ENCODE assay signal across 8 cellular contexts in the genomic region with DNA sequence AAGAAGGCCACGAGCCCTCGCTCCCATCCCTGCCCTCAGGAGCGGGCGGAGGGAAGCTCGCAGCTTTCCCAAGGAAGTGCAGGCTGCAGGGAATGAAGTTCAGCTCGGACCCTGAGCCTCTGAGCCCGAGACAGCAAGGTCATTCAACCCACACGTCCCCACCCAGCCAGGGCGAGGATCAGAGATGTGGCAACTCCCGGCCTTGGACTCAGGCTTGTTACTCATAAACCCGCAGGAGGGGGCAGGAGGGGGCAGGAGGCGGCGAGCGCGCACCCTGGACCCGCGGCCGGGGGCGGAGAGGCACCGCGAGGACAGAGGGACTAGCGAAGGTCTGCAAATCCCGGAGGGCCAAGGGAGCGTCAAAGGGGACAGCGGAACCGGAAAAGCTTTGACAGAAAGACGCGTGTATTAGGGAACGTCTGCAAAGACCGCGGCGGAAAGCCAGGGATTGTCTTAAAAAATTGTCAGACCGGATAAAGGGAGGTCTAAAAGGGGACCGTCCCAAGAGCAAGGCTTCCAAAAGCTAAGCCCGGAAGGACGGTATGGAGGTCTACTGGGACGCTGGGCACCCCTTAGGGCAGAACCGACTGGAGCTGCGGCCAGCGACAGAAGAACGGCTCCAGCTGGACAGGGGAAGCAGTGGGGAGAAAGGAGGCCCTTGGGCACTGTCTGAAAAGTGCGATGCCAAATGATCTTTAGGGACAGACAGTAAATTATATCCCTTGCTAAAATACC. TPM values are rescaled to one million over a fixed set of nuclear protein-coding genes. Genes with fewer than 3 reads are reported as not detected.
DNase-seq lines count a peak whose midpoint lies in the region; ATAC-seq lines count a peak whose summit lies in the region.

No MANE protein-coding gene starts in this region.

- 0% methylated on average over 42 of the region's 42 CpGs for WGBS in esophagus, 2 donors

- H3K9me3 ChIP-seq in esophagus (ENCODE audit: control insufficient read depth in 2 of 2, insufficient read depth in 1 of 2, low read depth in 1 of 2, low read length in 1 of 2) (no peaks in the 10 kb centered on the region), muscle layer of colon (ENCODE audit: low read length) (no peaks in the 10 kb centered on the region)

- peak overlapping the region; percentile 66 for H3K9ac ChIP-seq in muscle layer of colon (ENCODE audit: low read length)

- in situ Hi-C loops in Caki2 (cut with HindIII; ENCODE audit: low pct_unique_long_range_greater_than_20kb, low sequenced_read_pairs): no loop called here

- DNase-seq in Caki2 (ENCODE audit: low read depth): peak; percentile 92
- DNase-seq in HuH-7 (ENCODE audit: low spot score): peak; percentile 89
- DNase-seq in OCI-M2 (lab: John Stamatoyannopoulos, UW; ENCODE audit: unreplicated experiment): peak; percentile 85
- peak; percentile 84 for DNase-seq in activated T-cell treated with anti-CD3 and anti-CD28 coated beads, Interleukin-2, amount 50 U/mL, for 1 hour
- peak; percentile 42 to 58 for DNase-seq in stimulated activated CD8-positive, alpha-beta memory T cell treated with anti-CD3 and anti-CD28 coated beads, Interleukin-7, amount 100 ng/mL, for 1 hour (ENCODE audit: low read depth in 2 of 2)

- no peaks in the 10 kb centered on the region for H3K27me3 ChIP-seq in esophagus (ENCODE audit: control insufficient read depth in 1 of 2, insufficient read depth in 2 of 2, low read length in 2 of 2)
- no peaks in the 10 kb centered on the region for H3K27me3 ChIP-seq in muscle layer of colon (ENCODE audit: control insufficient read depth in 1 of 2, insufficient read depth in 2 of 2, low read length in 2 of 2)

- H3K36me3 ChIP-seq in esophagus (ENCODE audit: control insufficient read depth in 2 of 2, insufficient read depth in 2 of 2, low read length in 1 of 2): peaks cover 12% of the 10 kb centered on the region in 2 donors
- H3K36me3 ChIP-seq in muscle layer of colon (ENCODE audit: insufficient read depth, low read length): peaks cover 17% of the 10 kb centered on the region

- peak; percentile 32 for ATAC-seq in GM21447 (IDR thresholded peaks at IDR 0.05; ENCODE audit: unreplicated experiment)

- H3K27ac ChIP-seq in esophagus (ENCODE audit: low read depth in 2 of 2, low read length in 1 of 2): peak overlapping the region; percentile 100
- peak overlapping the region; percentile 87 for H3K27ac ChIP-seq in muscle layer of colon (ENCODE audit: low read depth, low read length)

- H3K4me3 ChIP-seq in esophagus (ENCODE audit: low read depth in 1 of 2, low read length in 2 of 2) (peak overlapping the region; percentile 71 to 72), muscle layer of colon (ENCODE audit: low read depth in 1 of 2, low read length in 2 of 2) (peak overlapping the region; percentile 82 to 84)

- H3K4me1 ChIP-seq in esophagus (ENCODE audit: control insufficient read depth in 2 of 2, insufficient read depth in 2 of 2, low read length in 1 of 2): peaks cover 0 to 2% of the 10 kb centered on the region in 2 donors
- peaks cover 20% of the 10 kb centered on the region for H3K4me1 ChIP-seq in muscle layer of colon (ENCODE audit: insufficient read depth, low read length)

RNA-seq across cellular contexts. Expression of gene DCAF11, which starts 0.6 kb away (rescaled TPM):
- 47.4 and 117 TPM in 2 replicates for total RNA-seq in Caki2 (2014; rRNA removed; shearing (Covaris generic); ENCODE audit: low replicate concordance)
- 10 to 100 TPM; 21.5 to 41.6 TPM for polyA plus RNA-seq in esophagus

RNA-seq across cellular contexts. Expression of gene NRL, which starts 0.8 kb away (rescaled TPM):
- 1.8 TPM in 1 of 2 replicates, not detected in the other for total RNA-seq in Caki2 (2014; rRNA removed; shearing (Covaris generic); ENCODE audit: low replicate concordance)
- polyA plus RNA-seq in esophagus: 1 to 10 TPM in 1 of 2 donors, under 1 TPM in 1; 0.86 to 1.4 TPM

RNA-seq across cellular contexts. Expression of gene FITM1, which starts 16.5 kb away (rescaled TPM):
- not detected in 2 replicates for total RNA-seq in Caki2 (2014; rRNA removed; shearing (Covaris generic); ENCODE audit: low replicate concordance)
- 1 to 10 TPM in 1 of 2 donors, under 1 TPM in 1; 0.60 to 1.1 TPM for polyA plus RNA-seq in esophagus

RNA-seq across cellular contexts. Expression of gene PCK2, which starts 19.9 kb away (rescaled TPM):
- 19.5 and 54.7 TPM in 2 replicates for total RNA-seq in Caki2 (2014; rRNA removed; shearing (Covaris generic); ENCODE audit: low replicate concordance)
- 10 to 100 TPM; 10.1 to 29.2 TPM for polyA plus RNA-seq in esophagus

RNA-seq across cellular contexts. Expression of gene PSME1, which starts 22.0 kb away (rescaled TPM):
- 77.8 and 123 TPM in 2 replicates for total RNA-seq in Caki2 (2014; rRNA removed; shearing (Covaris generic); ENCODE audit: low replicate concordance)
- polyA plus RNA-seq in esophagus: 100 to 1,000 TPM; 146 to 198 TPM

Comparison
In these comparisons a context has a peak if more than half of its experiments do, and no peak if none do; other contexts are left out.
1. Peak in every context shown above with its lines: DNase-seq, ATAC-seq, H3K4me3 ChIP-seq and H3K27ac ChIP-seq.